24 cellular contexts compared by ENCODE assay signal in genomic region chr3:55690161-55690560, GRCh38.
DNase-seq lines count a peak whose midpoint lies in the region; ATAC-seq and TF ChIP-seq lines count a peak whose summit lies in the region.
"Had no signal": no experiment of that assay in that cellular context is flagged by ENCODE, and none has a peak within 500 bp of the region (broad histone marks: within the 10 kb centered on the region; RNA-seq: fewer than 3 reads in every experiment).

No MANE protein-coding gene starts in this region.

- no peak overlapping the region for H3K14ac ChIP-seq in mesenchymal stem cell (ENCODE audit: low read length in 2 of 2)

- TF ChIP-seq CTCF in WERI-Rb-1 (IDR thresholded peaks at IDR 0.05; ENCODE audit: low read depth, low read length), result no peak
- TF ChIP-seq CTCF in BE2C (IDR thresholded peaks at IDR 0.05; ENCODE audit: low read depth, low read length), result no peak

- H3K4me1 ChIP-seq in mesenchymal stem cell (ENCODE audit: control insufficient read depth, insufficient read depth, low read depth, low read length) (peaks cover 7% of the 10 kb centered on the region), BE2C (no peaks in the 10 kb centered on the region)
- H3K4me1 ChIP-seq: colonic mucosa had no signal

- H4K8ac ChIP-seq in mesenchymal stem cell (ENCODE audit: low read length), result no peak overlapping the region

- H3K18ac ChIP-seq in mesenchymal stem cell (ENCODE audit: low read depth in 1 of 2, low read length in 2 of 2), result no peak overlapping the region

- H3K27ac ChIP-seq in WERI-Rb-1, result peak overlapping the region; percentile 62
- H3K27ac ChIP-seq in mesenchymal stem cell (ENCODE audit: low read length, poor library complexity, severe bottlenecking), result no peak overlapping the region
- H3K27ac ChIP-seq: colonic mucosa, heart right ventricle, RWPE1 had no signal

- peak; percentile 1 for DNase-seq in NCI-H345 (lab: John Stamatoyannopoulos, UW)
- DNase-seq in NCI-H345 treated with DMSO at 0.1 percent for 48 hours (lab: John Stamatoyannopoulos, UW; ENCODE audit: unreplicated experiment), result no peak
- peak; percentile 30 for DNase-seq in WERI-Rb-1
- peak; percentile 34 for DNase-seq in mesenchymal stem cell
- no peak for DNase-seq in left lobe of liver (ENCODE audit: low spot score)
- DNase-seq in BE2C, result no peak
- no peak for DNase-seq in amygdala (lab: John Stamatoyannopoulos, UW)
- DNase-seq: activated CD4-positive, alpha-beta T cell treated with anti-CD3 and anti-CD28 coated beads for 48 hours; activated naive CD4-positive, alpha-beta T cell treated with Interleukin-2 at 50 U/mL for 16 hours; activated T-cell treated with anti-CD3 and anti-CD28 coated beads, Interleukin-2, amount 50 U/mL, for 48 hours; AML-193; amniotic stem cell; colonic mucosa; effector memory CD8-positive, alpha-beta T cell; foreskin fibroblast; heart right ventricle; mucosa of descending colon; NCI-H1092 treated with DMSO at 0.1 percent for 48 hours; NCI-H2081 treated with DMSO at 0.1 percent for 48 hours; T-helper 17 cell had no signal

- H3K23ac ChIP-seq in mesenchymal stem cell (ENCODE audit: low read length in 2 of 2), result no peak overlapping the region

- no peaks in the 10 kb centered on the region for H3K79me1 ChIP-seq in mesenchymal stem cell (replicated peaks; ENCODE audit: low read length, poor library complexity, severe bottlenecking)

- no peak overlapping the region for H2BK12ac ChIP-seq in mesenchymal stem cell (ENCODE audit: low read length in 2 of 2)

- no peak overlapping the region for H2AFZ ChIP-seq in mesenchymal stem cell (ENCODE audit: low read depth, low read length)

- no peak overlapping the region for H2BK5ac ChIP-seq in mesenchymal stem cell (ENCODE audit: low read depth, low read length, poor library complexity, severe bottlenecking)

- H3K9ac ChIP-seq in mesenchymal stem cell (ENCODE audit: low read length), result no peak overlapping the region

- no peak overlapping the region for H2BK120ac ChIP-seq in mesenchymal stem cell (ENCODE audit: low read depth, low read length)

- no peak overlapping the region for H4K91ac ChIP-seq in mesenchymal stem cell (ENCODE audit: low read length)

- no peak overlapping the region for H2BK15ac ChIP-seq in mesenchymal stem cell (ENCODE audit: low read depth, poor library complexity, severe bottlenecking)

- H3K4me2 ChIP-seq in mesenchymal stem cell (ENCODE audit: low read length, poor library complexity, severe bottlenecking), result no peak overlapping the region

- H3K4ac ChIP-seq in mesenchymal stem cell (ENCODE audit: low read depth in 1 of 2, low read length in 2 of 2), result no peak overlapping the region

- H2AK5ac ChIP-seq in mesenchymal stem cell (ENCODE audit: low read length, severe bottlenecking), result no peak overlapping the region

- WGBS in mesenchymal stem cell, result 45% methylated on average over 3 of the region's 3 CpGs

- H3K36me3 ChIP-seq in WERI-Rb-1, result no peaks in the 10 kb centered on the region
- no peaks in the 10 kb centered on the region for H3K36me3 ChIP-seq in mesenchymal stem cell (ENCODE audit: control insufficient read depth in 1 of 2, insufficient read depth in 2 of 2, low read depth in 1 of 2, low read length in 2 of 2)
- no peaks in the 10 kb centered on the region for H3K36me3 ChIP-seq in BE2C
- H3K36me3 ChIP-seq: colonic mucosa, heart right ventricle, thyroid gland had no signal

- ATAC-seq in left lobe of liver (no peak), HG03039 (IDR thresholded peaks at IDR 0.05; ENCODE audit: unreplicated experiment) (no peak)
- ATAC-seq: effector memory CD8-positive, alpha-beta T cell; heart right ventricle; mucosa of descending colon; sciatic nerve; T-helper 17 cell had no signal

- no peaks in the 10 kb centered on the region for H3K27me3 ChIP-seq in WERI-Rb-1 (ENCODE audit: insufficient read depth, low read depth, severe bottlenecking)
- peaks cover 0 to 22% of the 10 kb centered on the region in 2 experiments for H3K27me3 ChIP-seq in mesenchymal stem cell (ENCODE audit: control insufficient read depth in 1 of 2, insufficient read depth in 1 of 2, low read length in 2 of 2)
- no peaks in the 10 kb centered on the region for H3K27me3 ChIP-seq in BE2C
- H3K27me3 ChIP-seq: colonic mucosa, thyroid gland had no signal

- H3K4me3 ChIP-seq in WERI-Rb-1 (ENCODE audit: low read depth, low read length), result no peak overlapping the region
- H3K4me3 ChIP-seq in mesenchymal stem cell (ENCODE audit: insufficient read depth in 1 of 2, low read depth in 1 of 2, low read length in 2 of 2), result no peak overlapping the region
- H3K4me3 ChIP-seq in BE2C (ENCODE audit: low read depth, low read length), result no peak overlapping the region
- H3K4me3 ChIP-seq: colonic mucosa, heart right ventricle, mucosa of descending colon, thyroid gland had no signal

- H3K9me3 ChIP-seq in WERI-Rb-1 (ENCODE audit: severe bottlenecking) (no peaks in the 10 kb centered on the region), mesenchymal stem cell (ENCODE audit: control insufficient read depth, low read length) (no peaks in the 10 kb centered on the region), BE2C (no peaks in the 10 kb centered on the region)
- H3K9me3 ChIP-seq: colonic mucosa, heart right ventricle, mucosa of descending colon, thyroid gland had no signal

Comparison
In these comparisons a context has a peak if more than half of its experiments do, and no peak if none do; other contexts are left out.
1. DNase-seq: peak in NCI-H345 (single experiment), WERI-Rb-1 (single experiment) and mesenchymal stem cell (single experiment); none in NCI-H345 treated with DMSO at 0.1 percent for 48 hours (single experiment), left lobe of liver (single experiment), BE2C (single experiment) and amygdala (0 of 56).